Comparison of ENCODE assay signal across 24 cellular contexts in genomic region chr11:28596816-28597215, GRCh38.
"Had no signal": no experiment of that assay in that cellular context is flagged by ENCODE, and none has a peak within 500 bp of the region (broad histone marks: within the 10 kb centered on the region; RNA-seq: fewer than 3 reads in every experiment).

No MANE protein-coding gene starts in this region.

- H3K9ac ChIP-seq: SK-N-SH had no signal

- H3K4me3 ChIP-seq: MG63 had no signal

- H3K27me3 ChIP-seq: MG63 had no signal

- H3K36me3 ChIP-seq: MG63 had no signal

- H3K9me3 ChIP-seq: SK-N-SH had no signal

- DNase-seq: IMR-90, Karpas-422, KG1, MG63, NCI-H1092, NCI-H1105 treated with DMSO at 0.1 percent for 48 hours, NCI-H1417 treated with DMSO at 0.1 percent for 48 hours, NCI-H146, NCI-H1694 treated with DMSO at 0.1 percent for 48 hours, NCI-H1930, NCI-H2081, NCI-H2107, NCI-H2227 treated with DMSO at 0.1 percent for 48 hours, NCI-H446, NCI-H510A, NCI-H524 treated with DMSO at 0.1 percent for 48 hours, NCI-H69, NCI-H774, PC-3, SHP77, SK-N-SH, SW 1271 had no signal

- H3K4me2 ChIP-seq: SK-N-SH had no signal

- H3K27ac ChIP-seq: HL-60, RWPE1 had no signal
